9 cellular contexts compared by ENCODE assay signal in genomic region chr2:191012845-191013616, GRCh38. TPM values are rescaled to one million over a fixed set of nuclear protein-coding genes. Genes with fewer than 3 reads are reported as not detected.
DNase-seq lines count a peak whose midpoint lies in the region; ATAC-seq, FAIRE-seq and TF ChIP-seq lines count a peak whose summit lies in the region.
"Had no signal": no experiment of that assay in that cellular context is flagged by ENCODE, and none has a peak within 500 bp of the region (broad histone marks: within the 10 kb centered on the region; RNA-seq: fewer than 3 reads in every experiment).

No MANE protein-coding gene starts in this region.

- DNase-seq in A673 (ENCODE audit: low spot score) = no peak
- no peak for DNase-seq in K562 (ENCODE audit: extremely low read depth in 1 of 4, low spot score in 3 of 4)
- no peak for DNase-seq in progenitor cell of endocrine pancreas (ENCODE audit: low spot score, unreplicated experiment)
- no peak for DNase-seq in NCI-H2029 (lab: John Stamatoyannopoulos, UW)
- DNase-seq in amygdala (lab: John Stamatoyannopoulos, UW) = no peak

- ATAC-seq in HG02870 (IDR thresholded peaks at IDR 0.05; ENCODE audit: unreplicated experiment) (peak; percentile 2), K562 (peak; percentile 29), HG03139 (IDR thresholded peaks at IDR 0.05; ENCODE audit: unreplicated experiment) (no peak)

- H3K9ac ChIP-seq in K562 (ENCODE audit: insufficient read depth in 1 of 2, low read depth in 2 of 2, low read length in 2 of 2) (peak overlapping the region; percentile 87 to 97), liver (ENCODE audit: low read depth in 1 of 2, low read length in 2 of 2) (peak overlapping the region; percentile 93 to 95)

- H3K79me2 ChIP-seq in K562 (ENCODE audit: control insufficient read depth, insufficient read depth, low read length) = peaks cover 24% of the 10 kb centered on the region

- POLR2A ChIA-PET in A673 (lab: Charles Lee; ENCODE audit: low non-redundant PET) (interaction anchor here (0.7 kb wide), 1 partner anchor 1536 kb away, joined by 9 read pairs; no protein-coding TSS in a partner anchor), K562 (lab: Yijun Ruan, JAX) (interaction anchor here (0.6 to 1.0 kb wide), 3 partner anchors 10 to 833 kb away, joined by 3 read pairs; no protein-coding TSS in a partner anchor)

- no peaks in the 10 kb centered on the region for H3K27me3 Mint-ChIP-seq in progenitor cell of endocrine pancreas
- H3K27me3 Mint-ChIP-seq: dendritic cell treated with granulocyte-macrophage colony-stimulating factor and Interleukin-4, amounts not matched to agents 40 ng/mL and 50 ng/mL, for 4 days had no signal

- peaks cover 14% of the 10 kb centered on the region for H3K4me1 Mint-ChIP-seq in progenitor cell of endocrine pancreas (ENCODE audit: low read depth)

- intact Hi-C loops in A673 (cut with micrococcal nuclease; ENCODE audit: unreplicated experiment) = loop anchor here (10.0 kb wide), 1 partner anchor 368 kb away; the partner anchor contains the start of gene NAB1
- intact Hi-C loops in K562 (cut with micrococcal nuclease) = no loop called here

- H2AFZ ChIP-seq in K562 (ENCODE audit: low read depth, low read length) = no peak overlapping the region

- TF ChIP-seq RAD21 in K562 (CRISPR knock-in tag; conservative IDR thresholded peaks at IDR 0.05 in 1 of 2, IDR thresholded peaks at IDR 0.05 in 1 of 2) (no peak), liver (IDR thresholded peaks at IDR 0.05) (no peak)

- no peak for TF ChIP-seq EP300 in K562 (IDR thresholded peaks at IDR 0.05; ENCODE audit: low read length)

- H3K27ac Mint-ChIP-seq in progenitor cell of endocrine pancreas = no peak overlapping the region
- H3K27ac Mint-ChIP-seq: dendritic cell treated with granulocyte-macrophage colony-stimulating factor and Interleukin-4, amounts not matched to agents 40 ng/mL and 50 ng/mL, for 4 days had no signal

- TF ChIP-seq CTCF in A673 (conservative IDR thresholded peaks at IDR 0.05; ENCODE audit: low read depth, low read length) = no peak
- TF ChIP-seq CTCF in K562 (IDR thresholded peaks at IDR 0.05 in 2 of 3, conservative IDR thresholded peaks at IDR 0.05 in 1 of 3; ENCODE audit: insufficient read depth in 2 of 3, low read depth in 1 of 3, low read length in 3 of 3) = no peak
- no peak for TF ChIP-seq CTCF in liver (IDR thresholded peaks at IDR 0.05; ENCODE audit: low read depth, low read length, missing input control)
- no peak for TF ChIP-seq CTCF in progenitor cell of endocrine pancreas (IDR thresholded peaks at IDR 0.05; ENCODE audit: unreplicated experiment)

- CTCF ChIA-PET in A673 (lab: Charles Lee) = interaction anchor here (0.7 kb wide), 1 partner anchor 333 kb away, joined by 5 read pairs; no protein-coding TSS in a partner anchor
- CTCF ChIA-PET in K562 (lab: Yijun Ruan, JAX; ENCODE audit: low intra/inter-chr PET ratio) = no interaction called here

- no peak overlapping the region for H3K4me3 Mint-ChIP-seq in progenitor cell of endocrine pancreas (ENCODE audit: low read depth)
- H3K4me3 Mint-ChIP-seq: dendritic cell treated with granulocyte-macrophage colony-stimulating factor and Interleukin-4, amounts not matched to agents 40 ng/mL and 50 ng/mL, for 4 days had no signal

- H4K20me1 ChIP-seq in K562 (replicated peaks; ENCODE audit: control insufficient read depth, insufficient read depth, low read length) = no peaks in the 10 kb centered on the region

- no peak for TF ChIP-seq POLR2A in K562 (conservative IDR thresholded peaks at IDR 0.05)

- BruUV-seq in A673 (replicated peaks; lab: Mats Ljungman, UMichigan) (TSS peak; percentile 47), K562 (replicated peaks; lab: Mats Ljungman, UMichigan) (TSS peak; percentile 47)

- in situ Hi-C loops in K562 (cut with MboI) = no loop called here

- H3K4me1 ChIP-seq in A673 (ENCODE audit: insufficient read depth, low read length, poor library complexity, severe bottlenecking) (peaks cover 6% of the 10 kb centered on the region), K562 (replicated peaks in 1 of 2; ENCODE audit: control insufficient read depth in 2 of 2, insufficient read depth in 2 of 2, low read length in 2 of 2) (peaks cover 5 to 8% of the 10 kb centered on the region in 2 experiments; a peak in 4 of 5 replicates), liver (ENCODE audit: control insufficient read depth in 4 of 4, insufficient read depth in 4 of 4, low read length in 3 of 4) (peaks cover 7 to 29% (median 18%) of the 10 kb centered on the region in 4 donors)

- peak overlapping the region; percentile 96 for H3K4me2 ChIP-seq in K562 (ENCODE audit: insufficient read depth, low read length)

- peaks cover 13% of the 10 kb centered on the region for H3K36me3 Mint-ChIP-seq in progenitor cell of endocrine pancreas (ENCODE audit: insufficient read depth)

- H3K36me3 ChIP-seq in A673 (ENCODE audit: insufficient read depth, low read length, poor library complexity, severe bottlenecking) (peaks cover 13% of the 10 kb centered on the region), K562 (ENCODE audit: control insufficient read depth, insufficient read depth, low read length) (peaks cover 41% of the 10 kb centered on the region), liver (ENCODE audit: control insufficient read depth in 4 of 4, insufficient read depth in 3 of 4, low read depth in 1 of 4, low read length in 3 of 4) (peaks cover 0 to 23% (median 13%) of the 10 kb centered on the region in 4 donors)

- no peaks in the 10 kb centered on the region for H3K9me3 ChIP-seq in A673 (ENCODE audit: low read depth, low read length, poor library complexity, severe bottlenecking)
- H3K9me3 ChIP-seq in K562 (replicated peaks; ENCODE audit: control insufficient read depth, insufficient read depth, low read depth, low read length) = no peaks in the 10 kb centered on the region
- H3K9me3 ChIP-seq in liver (ENCODE audit: control insufficient read depth in 4 of 4, low read length in 3 of 4) = no peaks in the 10 kb centered on the region

- WGBS in K562 (ENCODE audit: insufficient coverage, low coverage, missing lambda C conversion rate) = 35% methylated on average over 11 of the region's 11 CpGs
- WGBS in liver = 32% methylated on average over 11 of the region's 11 CpGs

- peak overlapping the region; percentile 84 for H3K27ac ChIP-seq in A673 (ENCODE audit: low read depth, low read length, poor library complexity, severe bottlenecking)
- peak overlapping the region; percentile 80 for H3K27ac ChIP-seq in K562 (ENCODE audit: extremely low read depth, low read depth, low read length)
- H3K27ac ChIP-seq in liver (ENCODE audit: low read depth in 1 of 2, low read length in 2 of 2) = peak overlapping the region; percentile 86 to 95

- H3K9me1 ChIP-seq in K562 (ENCODE audit: control insufficient read depth, insufficient read depth, low read length) = no peaks in the 10 kb centered on the region

- FAIRE-seq in K562 (lab: Jason Lieb, UNC) = no peak

- H3K27me3 ChIP-seq in A673 (replicated peaks; ENCODE audit: insufficient read depth, low read depth, low read length, poor library complexity) (no peaks in the 10 kb centered on the region), K562 (ENCODE audit: control insufficient read depth in 2 of 2, insufficient read depth in 2 of 2, low read length in 2 of 2) (no peaks in the 10 kb centered on the region), liver (ENCODE audit: control insufficient read depth in 4 of 4, insufficient read depth in 4 of 4, low read length in 3 of 4) (no peaks in the 10 kb centered on the region)

- no peaks in the 10 kb centered on the region for H3K9me3 Mint-ChIP-seq in progenitor cell of endocrine pancreas (ENCODE audit: low read depth)
- H3K9me3 Mint-ChIP-seq: dendritic cell treated with granulocyte-macrophage colony-stimulating factor and Interleukin-4, amounts not matched to agents 40 ng/mL and 50 ng/mL, for 4 days had no signal

- H3K4me3 ChIP-seq in A673 (ENCODE audit: low read depth, low read length, poor library complexity, severe bottlenecking) (peak overlapping the region; percentile 81), K562 (peak overlapping the region; percentile 92), liver (ENCODE audit: low read depth in 1 of 3, low read length in 3 of 3) (peak overlapping the region; percentile 80 to 98 (median 96))

TF ChIP-seq in K562, 482 proteins besides CTCF, POLR2A, EP300 and RAD21 (continues in another document):
- TF ChIP-seq CEBPB (tag; IDR thresholded peaks at IDR 0.05) = peak; percentile 79
- TF ChIP-seq XRCC3 (IDR thresholded peaks at IDR 0.05) = no peak
- TF ChIP-seq RB1 (IDR thresholded peaks at IDR 0.05; ENCODE audit: low read depth) = no peak
- TF ChIP-seq ZNF140 (CRISPR knock-in tag; IDR thresholded peaks at IDR 0.05) = no peak
- no peak for TF ChIP-seq HNRNPL (IDR thresholded peaks at IDR 0.05; ENCODE audit: low read depth, low read length)
- TF ChIP-seq KDM4B (IDR thresholded peaks at IDR 0.05; ENCODE audit: borderline replicate concordance in 2 of 2, low read depth in 1 of 2) = no peak

TF ChIP-seq in liver, 16 proteins besides CTCF, POLR2A, EP300 and RAD21:
- TF ChIP-seq HNF4A (conservative IDR thresholded peaks at IDR 0.05) = peak; percentile 29 to 37
- no peak for TF ChIP-seq FOXA1 (IDR thresholded peaks at IDR 0.05)
- no peak for TF ChIP-seq RXRA (IDR thresholded peaks at IDR 0.05)

RNA-seq across cellular contexts. Expression of gene STAT1, which starts 0.9 kb away (rescaled TPM):
- 69.5 and 76.5 TPM in 2 replicates for total RNA-seq in A673 (2021)
- 23.7 and 38.9 TPM in 2 replicates for total RNA-seq in K562 (2011; cell fraction: chromatin; rRNA removed; ENCODE audit: low replicate concordance)
- 18.3 TPM in 2 replicates for total RNA-seq in K562 (2011; cell fraction: nucleolus; rRNA removed)
- 21.9 and 25.7 TPM in 2 replicates for total RNA-seq in K562 (2011; cell fraction: nucleoplasm; rRNA removed)
- total RNA-seq in K562 (2014; rRNA removed) = 19.3 and 25.5 TPM in 2 replicates
- 26.8 and 29.8 TPM in 2 replicates for total RNA-seq in K562 (2014; rRNA removed; fragmentation: Illumina TruSeq; extraction: Trizol)
- total RNA-seq in K562 (2015; rRNA removed; fragmentation: Illumina TruSeq; extraction: Trizol) = 32.2 and 33.4 TPM in 2 replicates
- total RNA-seq in K562 (2021) = 31.8 and 34.4 TPM in 2 replicates
- polyA plus RNA-seq in K562 (2011; rRNA removed) = 21.1 and 28.1 TPM in 2 replicates
- 13.5 and 14.5 TPM in 2 replicates for polyA plus RNA-seq in K562 (2011; cell fraction: cytosol; rRNA removed)
- polyA plus RNA-seq in K562 (2011; cell fraction: nucleus; rRNA removed) = 22.4 and 26.8 TPM in 2 replicates
- polyA plus RNA-seq in K562 (2012) = 24.5 and 30.2 TPM in 2 replicates
- polyA plus RNA-seq in K562 (2014; fragmentation: Illumina TruSeq; extraction: Trizol) = 26.3 and 31.0 TPM in 2 replicates
- polyA plus RNA-seq in K562 (2014; fragmentation: Nextera tagmentation; extraction: Ambion mirVana) = 1 to 10 TPM; 8.7 to 8.8 TPM
- polyA plus RNA-seq in K562 (2014; rRNA removed) = 20.8 and 24.4 TPM in 2 replicates
- polyA minus RNA-seq in K562 (2011; rRNA and poly(A)+ RNA removed) = 37.2 and 48.2 TPM in 2 replicates
- polyA minus RNA-seq in K562 (2011; cell fraction: cytosol; rRNA and poly(A)+ RNA removed) = 15.6 and 40.9 TPM in 2 replicates
- polyA minus RNA-seq in K562 (2011; cell fraction: nucleus; rRNA and poly(A)+ RNA removed) = 27.1 and 29.4 TPM in 2 replicates
- total RNA-seq in liver = 10 to 100 TPM; 50.4 to 78.7 TPM
- 10 to 100 TPM; 26.2 to 40.9 TPM for polyA plus RNA-seq in liver
- total RNA-seq in progenitor cell of endocrine pancreas = 264 and 274 TPM in 2 replicates
